8 cellular contexts compared by ENCODE assay signal in the genomic region with DNA sequence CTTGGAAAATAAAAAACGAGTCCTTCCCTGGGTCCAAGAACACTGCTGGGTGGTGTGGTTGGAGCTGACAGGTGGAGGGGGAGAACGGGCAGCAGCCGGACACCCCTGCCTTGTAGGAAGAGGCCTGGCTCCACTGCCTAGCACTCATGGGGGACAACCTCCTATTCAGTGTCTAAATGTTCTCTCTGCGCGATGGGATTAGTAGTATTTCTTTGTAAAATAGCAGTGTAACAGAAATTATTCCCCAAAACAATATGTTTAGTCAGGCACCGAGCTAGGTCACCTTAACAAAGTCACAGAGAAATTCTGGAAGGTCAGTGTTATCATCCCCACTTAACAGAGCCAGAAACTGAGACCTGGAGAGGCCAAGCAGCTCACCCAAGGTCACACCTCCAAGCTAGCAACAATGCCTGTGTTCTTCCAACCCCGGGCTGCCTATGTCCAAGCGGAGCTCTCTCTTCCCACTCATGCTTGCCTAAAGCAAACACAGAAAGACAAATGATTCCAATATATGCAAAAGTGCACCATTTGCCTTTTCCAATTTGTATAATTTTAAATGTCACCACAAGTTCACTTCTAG.
"Had no signal": no experiment of that assay in that cellular context is flagged by ENCODE, and none has a peak within 500 bp of the region (broad histone marks: within the 10 kb centered on the region; RNA-seq: fewer than 3 reads in every experiment).

No MANE protein-coding gene starts in this region.

- DNase-seq: T1000, tibial artery had no signal

- H3K4me2 ChIP-seq: neural progenitor cell had no signal

- H2AFZ ChIP-seq: neural progenitor cell had no signal

- H3K9me3 ChIP-seq: left lung, ovary, tibial artery, vagina had no signal

- H3K36me3 ChIP-seq: left lung, neural progenitor cell, ovary, vagina had no signal

- H3K4me1 ChIP-seq: neural progenitor cell, tibial artery, vagina had no signal

- H3K27ac ChIP-seq: dorsolateral prefrontal cortex, left lung, neural progenitor cell, ovary, tibial artery, vagina had no signal

- H3K27ac Mint-ChIP-seq: neural progenitor cell had no signal

- H3K4me3 Mint-ChIP-seq: neural progenitor cell had no signal

- H3K36me3 Mint-ChIP-seq: naive B cell, neural progenitor cell had no signal

- H3K4me3 ChIP-seq: left lung, neural progenitor cell, ovary, tibial artery, vagina had no signal

- H3K9ac ChIP-seq: neural progenitor cell had no signal

- H3K27me3 ChIP-seq: dorsolateral prefrontal cortex, left lung, neural progenitor cell, ovary, tibial artery, vagina had no signal

- H3K9me3 Mint-ChIP-seq: naive B cell, neural progenitor cell had no signal

- H3K27me3 Mint-ChIP-seq: naive B cell had no signal
